Comparison of ENCODE assay signal across 9 cellular contexts in genomic region chr6:111260570-111261298, GRCh38.
DNase-seq lines count a peak whose midpoint lies in the region; ATAC-seq, FAIRE-seq and TF ChIP-seq lines count a peak whose summit lies in the region.
"Had no signal": no experiment of that assay in that cellular context is flagged by ENCODE, and none has a peak within 500 bp of the region (broad histone marks: within the 10 kb centered on the region; RNA-seq: fewer than 3 reads in every experiment).

No MANE protein-coding gene starts in this region.

- CTCF ChIA-PET in A549 (lab: Yijun Ruan, JAX) (interaction anchor here (2.4 kb wide), 1 partner anchor 203 kb away, joined by 11 read pairs; no protein-coding TSS in a partner anchor), WTC11 (lab: Charles Lee) (no interaction called here)

- FAIRE-seq in A549 (lab: Jason Lieb, UNC) (no peak), GM12891 (lab: Jason Lieb, UNC) (no peak)

- ATAC-seq in A549, result no peak
- no peak for ATAC-seq in WTC11
- ATAC-seq in GM21390 (IDR thresholded peaks at IDR 0.05; ENCODE audit: unreplicated experiment), result no peak

- no peak overlapping the region; the same call in 1 of the 2 replicates for H3K27ac Mint-ChIP-seq in WTC11

- in situ Hi-C loops in brain microvascular endothelial cell (cut with HindIII; ENCODE audit: low pct_ligation_motif_present, low sequenced_read_pairs), result no loop called here

- POLR2A ChIA-PET in A549 (lab: Yijun Ruan, JAX) (no interaction called here), WTC11 (lab: Charles Lee) (no interaction called here)

- peaks cover 21% of the 10 kb centered on the region for H3K36me3 Mint-ChIP-seq in WTC11

- no peaks in the 10 kb centered on the region for H3K9me3 Mint-ChIP-seq in WTC11

- DNase-seq in A549 (ENCODE audit: low read depth in 1 of 2, low spot score in 1 of 2) (no peak), GM12891 (ENCODE audit: insufficient read length, low spot score) (no peak), WTC11 (ENCODE audit: low spot score) (no peak), brain microvascular endothelial cell (no peak), hypothalamus (lab: John Stamatoyannopoulos, UW) (no peak), testis (no peak)
- DNase-seq: activated gamma-delta T cell treated with Interleukin-2 at 50 U/mL for 16 hours had no signal

- WGBS in A549 (ENCODE audit: missing lambda C conversion rate), result 85% methylated on average over 12 of the region's 12 CpGs
- 55 to 78% methylated on average over 12 of the region's 12 CpGs for whole genome bisulfite sequencing in testis, 2 donors

- H3K4me3 Mint-ChIP-seq in WTC11, result peak overlapping the region; percentile 74

- no peaks in the 10 kb centered on the region for H3K27me3 ChIP-seq in iPS-18a (ENCODE audit: control insufficient read depth, insufficient read depth, low read length)
- H3K27me3 ChIP-seq in brain microvascular endothelial cell (replicated peaks), result no peaks in the 10 kb centered on the region
- no peaks in the 10 kb centered on the region for H3K27me3 ChIP-seq in testis

- peaks cover 32% of the 10 kb centered on the region for H3K4me1 ChIP-seq in A549
- H3K4me1 ChIP-seq in iPS-18a (ENCODE audit: control insufficient read depth, low read depth, low read length), result peaks cover 9% of the 10 kb centered on the region
- H3K4me1 ChIP-seq in testis, result peaks cover 7% of the 10 kb centered on the region

- no peak for TF ChIP-seq EP300 in A549 (IDR thresholded peaks at IDR 0.05)

- H3K9me3 ChIP-seq in A549 (no peaks in the 10 kb centered on the region), iPS-18a (ENCODE audit: control insufficient read depth, low read depth, low read length) (no peaks in the 10 kb centered on the region), testis (no peaks in the 10 kb centered on the region)

- intact Hi-C loops in testis (cut with DNase I; ENCODE audit: low total_unique reads), result no loop called here

- peaks cover 29% of the 10 kb centered on the region for H3K4me1 Mint-ChIP-seq in WTC11

- H3K4me3 ChIP-seq in A549, result no peak overlapping the region
- peak overlapping the region; percentile 3 for H3K4me3 ChIP-seq in iPS-18a (ENCODE audit: low read length)
- no peak overlapping the region for H3K4me3 ChIP-seq in brain microvascular endothelial cell (ENCODE audit: low read depth, low read length)
- H3K4me3 ChIP-seq in testis, result peak overlapping the region in 1 of 2 donors; percentile 88

- no peak for TF ChIP-seq POLR2A in A549 (IDR thresholded peaks at IDR 0.05; ENCODE audit: low read length)
- TF ChIP-seq POLR2A in GM12891 (IDR thresholded peaks at IDR 0.05; ENCODE audit: low read depth, low read length), result 0 out of 2 replicates have a peak, but pooled peaks have one; percentile 22
- TF ChIP-seq POLR2A in testis (IDR thresholded peaks at IDR 0.05), result no peak

- peaks cover 1% of the 10 kb centered on the region; the same call in 1 of the 2 replicates for H3K27me3 Mint-ChIP-seq in WTC11 (ENCODE audit: low read depth)

- TF ChIP-seq RAD21 in A549 (conservative IDR thresholded peaks at IDR 0.05 in 1 of 2, IDR thresholded peaks at IDR 0.05 in 1 of 2), result no peak

- no peak overlapping the region for H3K9ac ChIP-seq in iPS-18a (ENCODE audit: low read length)

- TF ChIP-seq CTCF in A549 (IDR thresholded peaks at IDR 0.05), result no peak
- TF ChIP-seq CTCF in WTC11 (IDR thresholded peaks at IDR 0.05), result no peak
- TF ChIP-seq CTCF in brain microvascular endothelial cell (IDR thresholded peaks at IDR 0.05; ENCODE audit: low read depth, low read length, missing control alignments), result no peak
- no peak for TF ChIP-seq CTCF in testis (IDR thresholded peaks at IDR 0.05)

- peak overlapping the region; percentile 78 for H3K4me2 ChIP-seq in A549

- peaks cover 10% of the 10 kb centered on the region for H3K36me3 ChIP-seq in iPS-18a (ENCODE audit: control insufficient read depth, low read depth, low read length)
- H3K36me3 ChIP-seq in brain microvascular endothelial cell (replicated peaks), result no peaks in the 10 kb centered on the region
- H3K36me3 ChIP-seq in testis (ENCODE audit: low read depth, missing control alignments), result no peaks in the 10 kb centered on the region

- H3K27ac ChIP-seq in A549, result no peak overlapping the region
- no peak overlapping the region for H3K27ac ChIP-seq in iPS-18a (ENCODE audit: low read length)
- H3K27ac ChIP-seq in brain microvascular endothelial cell, result no peak overlapping the region
- no peak overlapping the region for H3K27ac ChIP-seq in testis

TF ChIP-seq in A549, 52 proteins besides CTCF, POLR2A, EP300 and RAD21 (continues in another document):
- no peak for TF ChIP-seq CBX8 (IDR thresholded peaks at IDR 0.05)
- TF ChIP-seq PHF8 (IDR thresholded peaks at IDR 0.05; ENCODE audit: borderline replicate concordance, low read depth), result no peak
- TF ChIP-seq ZNF302 (CRISPR knock-in tag; IDR thresholded peaks at IDR 0.05), result no peak
- no peak for TF ChIP-seq HES2 (IDR thresholded peaks at IDR 0.05)

TF ChIP-seq in GM12891, 5 proteins besides CTCF, POLR2A, EP300 and RAD21:
- no peak for TF ChIP-seq POU2F2 (IDR thresholded peaks at IDR 0.05; ENCODE audit: low read depth, low read length)

TF ChIP-seq in WTC11, 78 proteins besides CTCF, POLR2A, EP300 and RAD21 (continues in another document):
- no peak for TF ChIP-seq CREM (CRISPR knock-in tag; IDR thresholded peaks at IDR 0.05)
- TF ChIP-seq SMAD3 (CRISPR knock-in tag; IDR thresholded peaks at IDR 0.05; ENCODE audit: borderline replicate concordance), result no peak
- TF ChIP-seq EMX1 (CRISPR knock-in tag; IDR thresholded peaks at IDR 0.05), result no peak
- TF ChIP-seq CBFB (CRISPR knock-in tag; IDR thresholded peaks at IDR 0.05; ENCODE audit: low read depth), result no peak
- TF ChIP-seq AR (CRISPR knock-in tag; IDR thresholded peaks at IDR 0.05), result no peak
- no peak for TF ChIP-seq JUN (CRISPR knock-in tag; IDR thresholded peaks at IDR 0.05)
- TF ChIP-seq ZNF138 (CRISPR knock-in tag; conservative IDR thresholded peaks at IDR 0.05), result no peak
- TF ChIP-seq TP53 (CRISPR knock-in tag; IDR thresholded peaks at IDR 0.05), result no peak
- no peak for TF ChIP-seq NFATC4 (CRISPR knock-in tag; IDR thresholded peaks at IDR 0.05)
- TF ChIP-seq FOXP1 (CRISPR knock-in tag; IDR thresholded peaks at IDR 0.05; ENCODE audit: borderline replicate concordance), result no peak
- no peak for TF ChIP-seq NR2C2 (CRISPR knock-in tag; IDR thresholded peaks at IDR 0.05)
- TF ChIP-seq IRF2 (CRISPR knock-in tag; IDR thresholded peaks at IDR 0.05; ENCODE audit: borderline replicate concordance, low read depth), result no peak
- no peak for TF ChIP-seq ZNF425 (CRISPR knock-in tag; conservative IDR thresholded peaks at IDR 0.05)
- TF ChIP-seq JAZF1 (CRISPR knock-in tag; IDR thresholded peaks at IDR 0.05), result no peak
- TF ChIP-seq KAT7 (CRISPR knock-in tag; IDR thresholded peaks at IDR 0.05; ENCODE audit: borderline replicate concordance), result no peak
- no peak for TF ChIP-seq ATF2 (CRISPR knock-in tag; IDR thresholded peaks at IDR 0.05; ENCODE audit: borderline replicate concordance, low read depth)
